1 cellular context compared by ENCODE assay signal in genomic region chr3:196740476-196741400, GRCh38.
TF ChIP-seq lines count a peak whose summit lies in the region.

No MANE protein-coding gene starts in this region.

TF ChIP-seq in K562, 482 proteins besides CTCF, POLR2A, EP300 and RAD21 (continues in another document):
- TF ChIP-seq ARID4B (CRISPR knock-in tag; IDR thresholded peaks at IDR 0.05) (peak; percentile 12; the same call in 1 of the 2 replicates), ZNF395 (CRISPR knock-in tag; IDR thresholded peaks at IDR 0.05) (0 out of 2 replicates have a peak, but pooled peaks have one; percentile 4), AFF1 (IDR thresholded peaks at IDR 0.05; ENCODE audit: low read depth in 1 of 2, partially characterized antibody in 2 of 2) (peak; percentile 18 to 21), NONO (IDR thresholded peaks at IDR 0.05; ENCODE audit: low read depth in 2 of 2, low read length in 1 of 2) (0 out of 4 replicates have a peak, but pooled peaks of 1 of the 2 experiments have one; percentile 9), MTA1 (IDR thresholded peaks at IDR 0.05; ENCODE audit: borderline replicate concordance) (peak; percentile 39; the same call in 1 of the 2 replicates), ARID1B (IDR thresholded peaks at IDR 0.05) (no peak), MLLT1 (IDR thresholded peaks at IDR 0.05) (peak; percentile 80 to 84; a peak in 3 of 4 replicates), GMEB1 (CRISPR knock-in tag; IDR thresholded peaks at IDR 0.05) (no peak), LARP7 (IDR thresholded peaks at IDR 0.05) (peak; percentile 67; the same call in 1 of the 2 replicates), ZBTB40 (IDR thresholded peaks at IDR 0.05) (peak; percentile 75), ZBTB40 (CRISPR knock-in tag; IDR thresholded peaks at IDR 0.05) (no peak), SMARCE1 (IDR thresholded peaks at IDR 0.05) (peak; percentile 42; the same call in 1 of the 2 replicates), HDAC1 (IDR thresholded peaks at IDR 0.05) (peak in 1 of 2 experiments; percentile 49; a peak in 2 of 4 replicates), BCOR (IDR thresholded peaks at IDR 0.05) (0 out of 2 replicates have a peak, but pooled peaks have one; percentile 32), ZNF707 (CRISPR knock-in tag; conservative IDR thresholded peaks at IDR 0.05) (no peak), SP1 (CRISPR knock-in tag; IDR thresholded peaks at IDR 0.05) (0 out of 2 replicates have a peak, but pooled peaks have one; percentile 12), CGGBP1 (CRISPR knock-in tag; IDR thresholded peaks at IDR 0.05) (no peak), ELF4 (CRISPR knock-in tag; IDR thresholded peaks at IDR 0.05) (0 out of 2 replicates have a peak, but pooled peaks have one; percentile 50), NFRKB (IDR thresholded peaks at IDR 0.05; ENCODE audit: low read depth) (peak; percentile 7; the same call in 1 of the 2 replicates), ZNF511 (CRISPR knock-in tag; IDR thresholded peaks at IDR 0.05) (0 out of 2 replicates have a peak, but pooled peaks have one; percentile 22), BDP1 (IDR thresholded peaks at IDR 0.05; ENCODE audit: insufficient read depth, insufficient read length) (no peak), MCM7 (IDR thresholded peaks at IDR 0.05) (0 out of 4 replicates have a peak, but pooled peaks of 1 of the 2 experiments have one; percentile 21), ETV1 (tag; conservative IDR thresholded peaks at IDR 0.05; ENCODE audit: low read depth) (no peak), TCF3 (CRISPR knock-in tag; IDR thresholded peaks at IDR 0.05) (no peak), POU5F1 (IDR thresholded peaks at IDR 0.05; ENCODE audit: borderline replicate concordance, low read depth, low read length, partially characterized antibody) (no peak), POLR2AphosphoS2 (IDR thresholded peaks at IDR 0.05; ENCODE audit: low read length) (no peak), ZNF324 (CRISPR knock-in tag; IDR thresholded peaks at IDR 0.05) (0 out of 2 replicates have a peak, but pooled peaks have one; percentile 17), HLTF (IDR thresholded peaks at IDR 0.05) (peak; percentile 76; the same call in 1 of the 2 replicates), PML (IDR thresholded peaks at IDR 0.05; ENCODE audit: low read length) (0 out of 2 replicates have a peak, but pooled peaks have one; percentile 12), TAF9B (IDR thresholded peaks at IDR 0.05; ENCODE audit: partially characterized antibody) (no peak), PHF21A (IDR thresholded peaks at IDR 0.05; ENCODE audit: borderline replicate concordance, low read depth) (peak; percentile 66; the same call in 1 of the 2 replicates), CREB1 (IDR thresholded peaks at IDR 0.05) (no peak), CREB1 (CRISPR knock-in tag; IDR thresholded peaks at IDR 0.05) (peak; percentile 6; the same call in 1 of the 2 replicates), ARID2 (IDR thresholded peaks at IDR 0.05) (peak; percentile 56; the same call in 1 of the 2 replicates)
